ENCODE assay signal across 1 cellular context in genomic region chr16:70010615-70011014, GRCh38. TPM values are rescaled to one million over a fixed set of nuclear protein-coding genes. Genes with fewer than 3 reads are reported as not detected.
"Had no signal": no experiment of that assay in that cellular context is flagged by ENCODE, and none has a peak within 500 bp of the region (broad histone marks: within the 10 kb centered on the region; RNA-seq: fewer than 3 reads in every experiment).

No MANE protein-coding gene starts in this region.

RNA-seq across cellular contexts. Expression of gene CLEC18A, which starts 59.5 kb away (rescaled TPM):
- total RNA-seq: H7 had no signal
